Comparison of ENCODE assay signal across 20 cellular contexts in genomic region chr2:73091164-73091563, GRCh38. TPM values are rescaled to one million over a fixed set of nuclear protein-coding genes. Genes with fewer than 3 reads are reported as not detected.
A peak's percentile ranks its signal among the peaks of the same experiment; 100 is the strongest.
DNase-seq lines count a peak whose midpoint lies in the region; ATAC-seq and TF ChIP-seq lines count a peak whose summit lies in the region.
"Had no signal": no experiment of that assay in that cellular context is flagged by ENCODE, and none has a peak within 500 bp of the region (broad histone marks: within the 10 kb centered on the region; RNA-seq: fewer than 3 reads in every experiment).

No MANE protein-coding gene starts in this region.

- ATAC-seq in right lobe of liver (peak; percentile 75 to 91 (median 82)), GM19328 (IDR thresholded peaks at IDR 0.05; ENCODE audit: unreplicated experiment) (no peak), HG02678 (IDR thresholded peaks at IDR 0.05; ENCODE audit: unreplicated experiment) (no peak)

- intact Hi-C loops in right lobe of liver (cut with DNase I): loop anchor here in 1 of 2 donors (5.0 kb wide), 1 partner anchor 71 kb away; no protein-coding TSS in a partner anchor

- H3K27me3 ChIP-seq in right lobe of liver: no peaks in the 10 kb centered on the region
- H3K27me3 ChIP-seq: dorsolateral prefrontal cortex, tibial nerve had no signal

- H3K27ac ChIP-seq in right lobe of liver: no peak overlapping the region

- peaks cover 0 to 6% (median 0%) of the 10 kb centered on the region in 4 donors for H3K4me1 ChIP-seq in right lobe of liver

- H3K4me3 ChIP-seq in epithelial cell of esophagus (ENCODE audit: low read length) (no peak overlapping the region), right lobe of liver (no peak overlapping the region)
- H3K4me3 ChIP-seq: dorsolateral prefrontal cortex, K562, tibial nerve had no signal

- 63% methylated on average over 4 of the region's 7 CpGs for WGBS in right lobe of liver (ENCODE audit: insufficient coverage, low coverage, low lambda C conversion rate, missing lambda C conversion rate)

- peak; percentile 25 for DNase-seq in A172 (ENCODE audit: low spot score)
- DNase-seq in M059J (ENCODE audit: low read depth): peak; percentile 36
- peak; percentile 23 for DNase-seq in epithelial cell of esophagus (ENCODE audit: low read depth)
- DNase-seq in right lobe of liver: peak in 2 of 3 donors; percentile 39 to 74
- DNase-seq in GDM1 (lab: John Stamatoyannopoulos, UW): no peak
- DNase-seq in NCI-H2171 treated with DMSO at 0.1 percent for 48 hours (lab: John Stamatoyannopoulos, UW): no peak
- DNase-seq: activated CD4-positive, alpha-beta T cell treated with anti-CD3 and anti-CD28 coated beads for 48 hours; activated naive CD4-positive, alpha-beta T cell treated with Interleukin-2 at 50 U/mL for 16 hours; CD4-positive, alpha-beta memory T cell; dorsolateral prefrontal cortex; HCEC 1CT; NCI-H2227 treated with DMSO at 0.1 percent for 48 hours; NK-92 treated with Interleukin-12 subunit alpha and Interleukin-12 subunit beta, amount 100 ng/mL, for 24 hours; SHP77; stimulated activated CD4-positive, alpha-beta T cell treated with anti-CD3 and anti-CD28 coated beads, Interleukin-4, amount 100 ng/mL, for 24 hours; T1000 had no signal

- no peaks in the 10 kb centered on the region for H3K36me3 ChIP-seq in right lobe of liver

- TF ChIP-seq CTCF in epithelial cell of esophagus (IDR thresholded peaks at IDR 0.05; ENCODE audit: insufficient read depth, low read depth, low read length, missing control alignments): no peak
- TF ChIP-seq CTCF in right lobe of liver (IDR thresholded peaks at IDR 0.05): no peak

- H3K9me3 ChIP-seq in right lobe of liver: no peaks in the 10 kb centered on the region
- H3K9me3 ChIP-seq: tibial nerve had no signal

- no peak for TF ChIP-seq POLR2A in right lobe of liver (IDR thresholded peaks at IDR 0.05)

RNA-seq across cellular contexts. Expression of gene SFXN5, which starts 19.7 kb away (rescaled TPM):
- total RNA-seq in A172 (2014; rRNA removed; shearing (Covaris generic)): 17.5 and 33.4 TPM in 2 replicates
- 7.9 and 17.3 TPM in 2 replicates for total RNA-seq in M059J (2014; rRNA removed; shearing (Covaris generic))
- 10 to 100 TPM; 33.1 to 73.4 (median 56.6) TPM for total RNA-seq in right lobe of liver

RNA-seq across cellular contexts. Expression of gene RAB11FIP5, which starts 21.6 kb away (rescaled TPM):
- 52.2 and 58.8 TPM in 2 replicates for total RNA-seq in A172 (2014; rRNA removed; shearing (Covaris generic))
- 19.4 and 40.8 TPM in 2 replicates for total RNA-seq in M059J (2014; rRNA removed; shearing (Covaris generic))
- 10 to 100 TPM in 3 of 6 experiments, 1 to 10 TPM in 3; 4.5 to 12.7 (median 9.0) TPM for total RNA-seq in right lobe of liver

Comparison
In these comparisons a context has a peak if more than half of its experiments do, and no peak if none do; other contexts are left out.
1. DNase-seq: peak in A172 (single experiment), M059J (single experiment), epithelial cell of esophagus (single experiment) and right lobe of liver (2 of 3); none in GDM1 (single experiment) and NCI-H2171 treated with DMSO at 0.1 percent for 48 hours (single experiment).
2. ATAC-seq: peak in right lobe of liver (4 of 4); none in GM19328 (single experiment) and HG02678 (single experiment).